Comparison of ENCODE assay signal across 8 cellular contexts in genomic region chr16:69340095-69340644, GRCh38. TPM values are rescaled to one million over a fixed set of nuclear protein-coding genes. Genes with fewer than 3 reads are reported as not detected.
DNase-seq lines count a peak whose midpoint lies in the region; ATAC-seq and TF ChIP-seq lines count a peak whose summit lies in the region.

No MANE protein-coding gene starts in this region.

- H3K9me3 ChIP-seq in BE2C, result no peaks in the 10 kb centered on the region
- no peaks in the 10 kb centered on the region for H3K9me3 ChIP-seq in body of pancreas
- H3K9me3 ChIP-seq in upper lobe of right lung, result no peaks in the 10 kb centered on the region

- intact Hi-C loops in body of pancreas (cut with DNase I) (no loop called here), upper lobe of right lung (cut with DNase I) (no loop called here)

- peak overlapping the region; percentile 95 for H3K9ac ChIP-seq in mesendoderm (ENCODE audit: low read length)

- peak overlapping the region; percentile 87 for H3K4ac ChIP-seq in mesendoderm (ENCODE audit: low read depth, low read length)

- peaks cover 31% of the 10 kb centered on the region for H3K79me2 ChIP-seq in mesendoderm (ENCODE audit: control insufficient read depth, insufficient read depth, low read length)

- H3K27me3 ChIP-seq in BE2C (no peaks in the 10 kb centered on the region), body of pancreas (no peaks in the 10 kb centered on the region), mesendoderm (ENCODE audit: insufficient read depth, low read length, poor library complexity) (no peaks in the 10 kb centered on the region), upper lobe of right lung (no peaks in the 10 kb centered on the region)

- no peak for DNase-seq in BE2C
- peak; percentile 18 for DNase-seq in HT-29 (ENCODE audit: low spot score)
- DNase-seq in body of pancreas, result no peak
- DNase-seq in mesendoderm, result peak; percentile 25
- no peak for DNase-seq in upper lobe of right lung
- no peak for DNase-seq in COLO668 (lab: John Stamatoyannopoulos, UW; ENCODE audit: unreplicated experiment)
- DNase-seq in SW480 (ENCODE audit: low spot score), result no peak
- DNase-seq in central memory CD4-positive, alpha-beta T cell, result no peak

- TF ChIP-seq CTCF in BE2C (IDR thresholded peaks at IDR 0.05; ENCODE audit: low read depth, low read length) (no peak), body of pancreas (IDR thresholded peaks at IDR 0.05) (no peak), upper lobe of right lung (IDR thresholded peaks at IDR 0.05) (no peak)

- H2AK5ac ChIP-seq in mesendoderm (ENCODE audit: low read length), result peak overlapping the region; percentile 74

- H3K79me1 ChIP-seq in mesendoderm (ENCODE audit: low read length), result peaks cover 9% of the 10 kb centered on the region

- peak overlapping the region; percentile 98 for H3K56ac ChIP-seq in mesendoderm (ENCODE audit: low read length)

- H3K4me3 ChIP-seq in BE2C (ENCODE audit: low read depth, low read length) (peak overlapping the region; percentile 99), body of pancreas (peak overlapping the region; percentile 71 to 99), mesendoderm (ENCODE audit: low read length) (peak overlapping the region; percentile 92), upper lobe of right lung (peak overlapping the region; percentile 86)

- no peak for TF ChIP-seq POLR2A in body of pancreas (IDR thresholded peaks at IDR 0.05)

- no peak overlapping the region for H4K8ac ChIP-seq in mesendoderm (ENCODE audit: low read depth, low read length)

- H3K4me2 ChIP-seq in mesendoderm (ENCODE audit: low read length), result peak overlapping the region; percentile 99

- H3K36me3 ChIP-seq in BE2C, result peaks cover 49% of the 10 kb centered on the region
- H3K36me3 ChIP-seq in body of pancreas (replicated peaks in 1 of 2; ENCODE audit: insufficient read depth in 1 of 2, low read depth in 2 of 2), result peaks cover 0 to 14% of the 10 kb centered on the region in 2 donors
- peaks cover under 1% of the 10 kb centered on the region for H3K36me3 ChIP-seq in mesendoderm (ENCODE audit: control insufficient read depth, insufficient read depth, low read length)
- peaks cover 52% of the 10 kb centered on the region for H3K36me3 ChIP-seq in upper lobe of right lung

- no peak overlapping the region for H2BK5ac ChIP-seq in mesendoderm (ENCODE audit: low read length)

- no peak overlapping the region for H2BK120ac ChIP-seq in mesendoderm (ENCODE audit: low read depth, low read length)

- H4K5ac ChIP-seq in mesendoderm (ENCODE audit: low read length), result no peak overlapping the region

- peak overlapping the region; percentile 74 to 96 (median 82) for H3K27ac ChIP-seq in body of pancreas
- H3K27ac ChIP-seq in mesendoderm (ENCODE audit: low read depth, low read length), result peak overlapping the region; percentile 70
- peak overlapping the region; percentile 85 for H3K27ac ChIP-seq in upper lobe of right lung

- ATAC-seq in body of pancreas (no peak), upper lobe of right lung (no peak)

- H3K4me1 ChIP-seq in BE2C (peaks cover 2% of the 10 kb centered on the region; the same call in 1 of the 2 replicates), body of pancreas (peaks cover 27% of the 10 kb centered on the region), mesendoderm (ENCODE audit: control insufficient read depth, low read depth, low read length) (peaks cover 2% of the 10 kb centered on the region), upper lobe of right lung (peaks cover 26% of the 10 kb centered on the region)

- WGBS in body of pancreas, 2 donors, result 4 to 8% methylated on average over 15 to 16 of the region's 16 CpGs
- no CpG with 5 or more reads among the region's 16 CpGs for WGBS in mesendoderm (ENCODE audit: extremely low coverage, insufficient coverage, low lambda C conversion rate)

- H3K18ac ChIP-seq in mesendoderm (ENCODE audit: low read length), result no peak overlapping the region

- H3K23ac ChIP-seq in mesendoderm (ENCODE audit: low read length), result peak overlapping the region; percentile 82

- H2BK15ac ChIP-seq in mesendoderm (replicated peaks; ENCODE audit: low read depth), result no peak overlapping the region

RNA-seq across cellular contexts. Expression of gene NIP7, which starts 0.6 kb away (rescaled TPM):
- 83.9 TPM for polyA plus RNA-seq in BE2C (2012; ENCODE audit: insufficient read depth, insufficient read length, low read depth)
- total RNA-seq in HT-29 (2014; rRNA removed; shearing (Covaris generic)), result 20.1 and 24.5 TPM in 2 replicates
- total RNA-seq in body of pancreas, result 1 to 10 TPM; 3.3 to 8.8 TPM
- 74.2 TPM for polyA plus RNA-seq in mesendoderm (2013, experiment 1 of 2)
- 74.5 TPM for polyA plus RNA-seq in mesendoderm (2013, experiment 2 of 2)
- 20.8 TPM for total RNA-seq in upper lobe of right lung

RNA-seq across cellular contexts. Expression of gene COG8, which starts 0.8 kb away (rescaled TPM):
- 76.3 TPM for polyA plus RNA-seq in BE2C (2012; ENCODE audit: insufficient read depth, insufficient read length, low read depth)
- 50.4 and 55.8 TPM in 2 replicates for total RNA-seq in HT-29 (2014; rRNA removed; shearing (Covaris generic))
- 10 to 100 TPM; 39.4 to 46.8 TPM for total RNA-seq in body of pancreas
- polyA plus RNA-seq in mesendoderm (2013, experiment 1 of 2), result 28.2 TPM
- polyA plus RNA-seq in mesendoderm (2013, experiment 2 of 2), result 28.4 TPM
- total RNA-seq in upper lobe of right lung, result 32.3 TPM

RNA-seq across cellular contexts. Expression of gene PDF, which starts 9.8 kb away (rescaled TPM):
- 38.7 TPM for polyA plus RNA-seq in BE2C (2012; ENCODE audit: insufficient read depth, insufficient read length, low read depth)
- total RNA-seq in HT-29 (2014; rRNA removed; shearing (Covaris generic)), result 80.9 and 81.5 TPM in 2 replicates
- 10 to 100 TPM; 38.1 to 45.2 TPM for total RNA-seq in body of pancreas
- polyA plus RNA-seq in mesendoderm (2013, experiment 1 of 2), result 25.4 TPM
- polyA plus RNA-seq in mesendoderm (2013, experiment 2 of 2), result 23.4 TPM
- 8.8 TPM for total RNA-seq in upper lobe of right lung

RNA-seq across cellular contexts. Expression of gene TMED6, which starts 11.4 kb away (rescaled TPM):
- polyA plus RNA-seq in BE2C (2012; ENCODE audit: insufficient read depth, insufficient read length, low read depth), result 2.6 TPM
- 0.10 TPM in 1 of 2 replicates, not detected in the other for total RNA-seq in HT-29 (2014; rRNA removed; shearing (Covaris generic))
- total RNA-seq in body of pancreas (10 to 100 TPM; 23.1 to 62.8 TPM), upper lobe of right lung (0.69 TPM)
- polyA plus RNA-seq in mesendoderm (2013, experiment 1 of 2), result 0.06 TPM
- polyA plus RNA-seq in mesendoderm (2013, experiment 2 of 2), result 0.17 TPM

RNA-seq across cellular contexts. Expression of gene VPS4A, which starts 29.0 kb away (rescaled TPM):
- polyA plus RNA-seq in BE2C (2012; ENCODE audit: insufficient read depth, insufficient read length, low read depth), result 86.5 TPM
- 24.5 and 33.3 TPM in 2 replicates for total RNA-seq in HT-29 (2014; rRNA removed; shearing (Covaris generic))
- 10 to 100 TPM; 29.8 to 30.7 TPM for total RNA-seq in body of pancreas
- polyA plus RNA-seq in mesendoderm (2013, experiment 1 of 2), result 33.5 TPM
- 35.0 TPM for polyA plus RNA-seq in mesendoderm (2013, experiment 2 of 2)
- 28.9 TPM for total RNA-seq in upper lobe of right lung

Comparison
In these comparisons a context has a peak if more than half of its experiments do, and no peak if none do; other contexts are left out.
1. DNase-seq: peak in HT-29 (single experiment) and mesendoderm (single experiment); none in BE2C (single experiment), body of pancreas (0 of 4), upper lobe of right lung (single experiment), COLO668 (single experiment), SW480 (single experiment) and central memory CD4-positive, alpha-beta T cell (single experiment).
2. Peak in every context shown above with its lines, with median percentiles within 50 percentile points of each other: H3K4me3 ChIP-seq and H3K27ac ChIP-seq.